8 cellular contexts compared by ENCODE assay signal in the genomic region with DNA sequence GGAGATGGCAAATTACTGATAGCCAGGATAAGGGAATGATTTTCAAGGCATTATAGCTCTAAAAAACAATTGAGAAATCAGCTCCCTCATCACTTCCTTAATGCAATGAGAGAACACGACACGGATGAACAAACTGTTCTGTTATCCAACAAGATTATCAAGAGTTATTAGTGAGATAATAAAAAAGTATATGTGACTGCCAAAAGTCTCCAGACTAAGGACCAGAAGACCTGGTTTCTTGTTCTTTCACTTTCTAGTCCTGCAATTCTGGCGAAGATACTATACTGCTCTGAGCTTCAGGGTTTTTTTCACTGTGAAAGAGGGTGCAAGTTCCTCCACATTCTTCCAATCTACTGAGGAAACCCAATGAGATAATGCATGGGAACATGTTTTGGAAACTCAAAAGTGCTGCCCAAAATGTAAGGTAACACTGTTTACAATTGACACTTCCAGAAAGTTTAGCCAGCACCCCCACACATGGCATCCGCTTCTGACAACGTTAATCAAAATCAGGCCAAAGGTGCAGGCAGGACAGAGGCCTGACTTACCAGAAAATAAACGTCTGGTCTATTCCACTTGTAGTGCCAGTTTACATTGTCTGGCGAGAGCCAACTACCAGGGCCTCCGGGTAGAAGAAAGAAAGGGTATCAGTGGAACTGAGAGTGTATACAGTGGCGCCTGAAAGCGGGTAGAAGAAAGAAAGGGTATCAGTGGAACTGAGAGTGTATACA. TPM values are rescaled to one million over a fixed set of nuclear protein-coding genes. Genes with fewer than 3 reads are reported as not detected.
DNase-seq lines count a peak whose midpoint lies in the region; ATAC-seq and TF ChIP-seq lines count a peak whose summit lies in the region.

No MANE protein-coding gene starts in this region.

- TF ChIP-seq CTCF in Calu3 (IDR thresholded peaks at IDR 0.05; ENCODE audit: unreplicated experiment) (no peak), neutrophil (IDR thresholded peaks at IDR 0.05) (no peak), lower leg skin (IDR thresholded peaks at IDR 0.05) (no peak)

- no peak overlapping the region for H3K27ac Mint-ChIP-seq in Calu3 (ENCODE audit: unreplicated experiment)

- CTCF ChIA-PET in Calu3 (lab: Charles Lee): no interaction called here

- no peak for TF ChIP-seq POLR2A in lower leg skin (IDR thresholded peaks at IDR 0.05)

- peak overlapping the region; percentile 86 for H3K4me3 Mint-ChIP-seq in Calu3 (ENCODE audit: low read depth, unreplicated experiment)

- 16 to 19% methylated on average over 8 to 9 of the region's 10 CpGs for WGBS in lower leg skin, 2 donors

- H3K4me1 ChIP-seq in NT2/D1 (ENCODE audit: insufficient read depth, insufficient read length) (peaks cover 2% of the 10 kb centered on the region), neutrophil (ENCODE audit: control insufficient read depth in 1 of 2, insufficient read depth in 1 of 2, low read depth in 1 of 2, low read length in 1 of 2) (peaks cover 25 to 41% of the 10 kb centered on the region in 2 experiments)
- H3K4me1 ChIP-seq in effector memory CD4-positive, alpha-beta T cell (ENCODE audit: control insufficient read depth, insufficient read depth, low read length, poor library complexity, severe bottlenecking): peaks cover 8% of the 10 kb centered on the region

- ATAC-seq in GM21367 (IDR thresholded peaks at IDR 0.05; ENCODE audit: unreplicated experiment) (no peak), GM18858 (IDR thresholded peaks at IDR 0.05; ENCODE audit: unreplicated experiment) (no peak), HG02763 (IDR thresholded peaks at IDR 0.05; ENCODE audit: unreplicated experiment) (no peak)

- no peaks in the 10 kb centered on the region for H3K9me3 Mint-ChIP-seq in Calu3 (ENCODE audit: low read depth, unreplicated experiment)

- peaks cover 19% of the 10 kb centered on the region for H3K4me1 Mint-ChIP-seq in Calu3 (ENCODE audit: low read depth, unreplicated experiment)

- H3K27me3 Mint-ChIP-seq in Calu3 (ENCODE audit: unreplicated experiment): no peaks in the 10 kb centered on the region

- DNase-seq in Calu3: no peak
- DNase-seq in NT2/D1 (ENCODE audit: low read depth, low spot score): no peak
- DNase-seq in effector memory CD4-positive, alpha-beta T cell: no peak
- no peak for DNase-seq in lower leg skin (ENCODE audit: low spot score in 2 of 2)

- H3K9ac ChIP-seq in NT2/D1 (ENCODE audit: insufficient read length, low read depth): peak overlapping the region; percentile 67

- peak overlapping the region; percentile 48 for H3K27ac ChIP-seq in effector memory CD4-positive, alpha-beta T cell (ENCODE audit: insufficient read depth, low read length, poor library complexity, severe bottlenecking)
- peak overlapping the region; percentile 39 for H3K27ac ChIP-seq in neutrophil

- BruUV-seq in Calu3 (replicated peaks; lab: Mats Ljungman, UMichigan): no TSS peak

- H3K9me3 ChIP-seq in NT2/D1 (ENCODE audit: insufficient read depth, low read length): no peaks in the 10 kb centered on the region
- H3K9me3 ChIP-seq in effector memory CD4-positive, alpha-beta T cell (ENCODE audit: control insufficient read depth, low read length): no peaks in the 10 kb centered on the region
- no peaks in the 10 kb centered on the region for H3K9me3 ChIP-seq in neutrophil

- H3K27me3 ChIP-seq in NT2/D1 (ENCODE audit: insufficient read depth, insufficient read length) (no peaks in the 10 kb centered on the region), neutrophil (no peaks in the 10 kb centered on the region)
- no peaks in the 10 kb centered on the region for H3K27me3 ChIP-seq in effector memory CD4-positive, alpha-beta T cell (replicated peaks; ENCODE audit: control insufficient read depth, insufficient read depth, low read length, poor library complexity, severe bottlenecking)

- intact Hi-C loops in Calu3 (cut with micrococcal nuclease; ENCODE audit: unreplicated experiment): no loop called here
- intact Hi-C loops in lower leg skin (cut with DNase I; ENCODE audit: low total_unique reads): no loop called here

- peaks cover 16% of the 10 kb centered on the region for H3K36me3 Mint-ChIP-seq in Calu3 (ENCODE audit: insufficient read depth, unreplicated experiment)

- H3K4me3 ChIP-seq in NT2/D1 (ENCODE audit: insufficient read length, low read depth) (peak overlapping the region; percentile 21), neutrophil (ENCODE audit: low read depth in 1 of 2, low read length in 1 of 2) (peak overlapping the region; percentile 70 to 86), lower leg skin (ENCODE audit: low read depth, poor library complexity, severe bottlenecking) (no peak overlapping the region)
- H3K4me3 ChIP-seq in effector memory CD4-positive, alpha-beta T cell (ENCODE audit: insufficient read depth, low read depth, low read length, poor library complexity, severe bottlenecking): peak overlapping the region; percentile 58

- peaks cover 3% of the 10 kb centered on the region for H3K36me3 ChIP-seq in NT2/D1 (ENCODE audit: insufficient read depth, insufficient read length, low read length)
- peaks cover 22% of the 10 kb centered on the region for H3K36me3 ChIP-seq in effector memory CD4-positive, alpha-beta T cell (ENCODE audit: control insufficient read depth, insufficient read depth, low read length)
- peaks cover 30% of the 10 kb centered on the region for H3K36me3 ChIP-seq in neutrophil

RNA-seq across cellular contexts. Expression of a gene that starts 35.6 kb away (rescaled TPM):
- total RNA-seq in Calu3 (2022) (12.3 and 16.3 TPM in 2 replicates), lower leg skin (100 to 1,000 TPM; 127 to 150 (median 133) TPM)
